In the genomic region with DNA sequence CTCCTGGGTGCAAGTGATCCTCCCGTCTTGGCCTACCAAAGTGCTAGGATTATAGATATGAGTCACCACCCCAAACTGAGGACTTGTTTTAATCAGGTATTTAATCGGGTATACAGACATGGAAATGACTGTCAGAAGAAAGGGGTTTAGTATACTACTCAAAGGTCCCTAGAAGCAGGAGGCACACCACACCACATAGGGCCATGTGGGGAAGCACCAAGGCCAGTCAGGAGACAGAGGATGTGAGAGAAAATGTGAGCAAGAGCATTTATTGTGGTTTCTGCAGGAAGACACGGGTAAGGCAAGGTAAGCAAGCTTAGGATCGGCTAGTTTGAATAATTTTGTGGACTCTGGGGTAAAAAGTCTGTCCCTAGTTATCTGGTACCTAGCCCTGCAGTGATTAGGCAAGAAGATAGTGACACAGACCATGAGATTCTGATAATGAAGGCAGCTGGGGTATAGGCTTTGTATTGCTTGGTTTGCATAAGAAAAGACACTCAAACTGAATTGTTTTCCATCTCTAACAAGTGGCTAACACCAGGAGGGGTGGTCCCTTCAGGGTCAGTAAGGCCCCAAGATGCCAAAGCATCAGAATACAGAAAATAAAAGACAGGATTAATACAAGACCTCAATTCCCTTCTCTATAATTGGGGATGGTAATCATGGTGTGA, we compare ENCODE assay signal across 24 cellular contexts.
DNase-seq lines count a peak whose midpoint lies in the region; ATAC-seq and TF ChIP-seq lines count a peak whose summit lies in the region.
"Had no signal": no experiment of that assay in that cellular context is flagged by ENCODE, and none has a peak within 500 bp of the region (broad histone marks: within the 10 kb centered on the region; RNA-seq: fewer than 3 reads in every experiment).

No MANE protein-coding gene starts in this region.

- H3K4me2 ChIP-seq in neural progenitor cell, result no peak overlapping the region

- H3K9me3 Mint-ChIP-seq in endodermal cell, result peaks cover 7% of the 10 kb centered on the region
- H3K9me3 Mint-ChIP-seq in neural progenitor cell, result peaks cover 5% of the 10 kb centered on the region

- H3K79me2 ChIP-seq in neural progenitor cell (ENCODE audit: low read depth), result no peaks in the 10 kb centered on the region

- H3F3A ChIP-seq in neural progenitor cell (ENCODE audit: low read depth), result no peaks in the 10 kb centered on the region

- TF ChIP-seq CTCF in endodermal cell (conservative IDR thresholded peaks at IDR 0.05) (no peak), neural progenitor cell (IDR thresholded peaks at IDR 0.05) (no peak)

- peaks cover 5% of the 10 kb centered on the region for H3K9me3 ChIP-seq in endodermal cell (ENCODE audit: control insufficient read depth, low read length)
- no peaks in the 10 kb centered on the region for H3K9me3 ChIP-seq in neural progenitor cell (ENCODE audit: low read depth)
- H3K9me3 ChIP-seq: HAP-1, SJSA1 had no signal

- H4K20me1 ChIP-seq in neural progenitor cell (ENCODE audit: low read depth), result no peaks in the 10 kb centered on the region

- H3K4me3 Mint-ChIP-seq in endodermal cell (no peak overlapping the region), neural progenitor cell (no peak overlapping the region)
- H3K4me3 Mint-ChIP-seq: CD4-positive, alpha-beta memory T cell had no signal

- no peak overlapping the region for H2AFZ ChIP-seq in neural progenitor cell (replicated peaks)
- H2AFZ ChIP-seq: PC-9 had no signal

- 50% methylated on average over 4 of the region's 4 CpGs; no CpG with 5 or more reads in 1 of the 2 experiments for WGBS in endodermal cell (ENCODE audit: insufficient coverage in 1 of 2, insufficient read length in 1 of 2), 2 experiments

- H3K27ac ChIP-seq in endodermal cell (ENCODE audit: low read depth, low read length) (no peak overlapping the region), neural progenitor cell (no peak overlapping the region)
- H3K27ac ChIP-seq: SJSA1 had no signal

- no peaks in the 10 kb centered on the region for H3K4me1 ChIP-seq in endodermal cell (ENCODE audit: control insufficient read depth, insufficient read depth, low read length)
- H3K4me1 ChIP-seq in neural progenitor cell, result no peaks in the 10 kb centered on the region
- H3K4me1 ChIP-seq: HAP-1 had no signal

- H3K4me1 Mint-ChIP-seq in endodermal cell, result peaks cover 17% of the 10 kb centered on the region
- peaks cover 4% of the 10 kb centered on the region for H3K4me1 Mint-ChIP-seq in neural progenitor cell
- H3K4me1 Mint-ChIP-seq: CD4-positive, alpha-beta memory T cell had no signal

- H3K27ac Mint-ChIP-seq in endodermal cell, result peak overlapping the region; percentile 33
- H3K27ac Mint-ChIP-seq in neural progenitor cell, result no peak overlapping the region
- H3K27ac Mint-ChIP-seq: CD4-positive, alpha-beta memory T cell had no signal

- ATAC-seq in GM18499 (IDR thresholded peaks at IDR 0.05; ENCODE audit: insufficient read depth, unreplicated experiment), result peak; percentile 51
- ATAC-seq in GM21825 (IDR thresholded peaks at IDR 0.05; ENCODE audit: unreplicated experiment), result no peak

- H3K9ac ChIP-seq in endodermal cell (ENCODE audit: extremely low read depth, low read length, poor library complexity, severe bottlenecking), result no peak overlapping the region
- H3K9ac ChIP-seq in neural progenitor cell, result no peak overlapping the region

- H3K4me3 ChIP-seq in endodermal cell (ENCODE audit: low read length) (no peak overlapping the region), neural progenitor cell (no peak overlapping the region)
- H3K4me3 ChIP-seq: HAP-1, PC-9, SJSA1 had no signal

- H3K27me3 Mint-ChIP-seq in endodermal cell (ENCODE audit: insufficient read depth), result no peaks in the 10 kb centered on the region
- H3K27me3 Mint-ChIP-seq in neural progenitor cell (ENCODE audit: insufficient read depth, low read depth), result peaks cover 5% of the 10 kb centered on the region

- DNase-seq in M059J (ENCODE audit: low read depth), result peak; percentile 67
- no peak for DNase-seq in endodermal cell
- DNase-seq in neural progenitor cell (ENCODE audit: low spot score), result peak; percentile 3
- no peak for DNase-seq in stimulated activated CD4-positive, alpha-beta T cell treated with anti-CD3 and anti-CD28 coated beads, Interleukin-4, amount 100 ng/mL, for 1 hour
- no peak for DNase-seq in medulla oblongata (ENCODE audit: extremely low spot score)
- DNase-seq: C1 segment of cervical spinal cord; CD4-positive, alpha-beta memory T cell; COR-L47; GDM1; IMR-90; KG1; MM.1S; NCI-H2029; NCI-H446 treated with DMSO at 0.1 percent for 48 hours; NCI-H526; NCI-H82; NK-92 treated with Interleukin-12 subunit alpha and Interleukin-12 subunit beta, amount 100 ng/mL, for 24 hours; PC-9; Right ventricle myocardium superior; RPMI8226 had no signal

- H3K36me3 Mint-ChIP-seq in endodermal cell (ENCODE audit: low read depth), result peaks cover 12% of the 10 kb centered on the region
- peaks cover 5% of the 10 kb centered on the region for H3K36me3 Mint-ChIP-seq in neural progenitor cell
- H3K36me3 Mint-ChIP-seq: CD4-positive, alpha-beta memory T cell had no signal

- no peaks in the 10 kb centered on the region for H3K27me3 ChIP-seq in endodermal cell (ENCODE audit: control insufficient read depth, insufficient read depth, low read length, poor library complexity, severe bottlenecking)
- no peaks in the 10 kb centered on the region for H3K27me3 ChIP-seq in neural progenitor cell
- H3K27me3 ChIP-seq: SJSA1 had no signal

- peaks cover 9% of the 10 kb centered on the region for H3K36me3 ChIP-seq in endodermal cell (ENCODE audit: control insufficient read depth, insufficient read depth, low read length)
- H3K36me3 ChIP-seq in neural progenitor cell, result no peaks in the 10 kb centered on the region
- H3K36me3 ChIP-seq: HAP-1, SJSA1 had no signal

Comparison
In these comparisons a context has a peak if more than half of its experiments do, and no peak if none do; other contexts are left out.
1. DNase-seq: peak in M059J (single experiment) and neural progenitor cell (single experiment); none in endodermal cell (single experiment), stimulated activated CD4-positive, alpha-beta T cell treated with anti-CD3 and anti-CD28 coated beads, Interleukin-4, amount 100 ng/mL, for 1 hour (single experiment) and medulla oblongata (single experiment).